In genomic region chr15:67038721-67039120, GRCh38 we compare ENCODE assay signal across 17 cellular contexts. TPM values are rescaled to one million over a fixed set of nuclear protein-coding genes. Genes with fewer than 3 reads are reported as not detected.
DNase-seq lines count a peak whose midpoint lies in the region; ATAC-seq and TF ChIP-seq lines count a peak whose summit lies in the region.
"Had no signal": no experiment of that assay in that cellular context is flagged by ENCODE, and none has a peak within 500 bp of the region (broad histone marks: within the 10 kb centered on the region; RNA-seq: fewer than 3 reads in every experiment).

No MANE protein-coding gene starts in this region.

- H3K27ac Mint-ChIP-seq in activated CD8-positive, alpha-beta memory T cell treated with anti-CD3 and anti-CD28 coated beads, Interleukin-2, amount 10 ng/mL, durations not matched to agents 7 days and 5 days: peak overlapping the region; percentile 57
- peak overlapping the region; percentile 68 for H3K27ac Mint-ChIP-seq in Calu3 (ENCODE audit: unreplicated experiment)
- H3K27ac Mint-ChIP-seq in effector memory CD8-positive, alpha-beta T cell: peak overlapping the region in 1 of 2 donors; percentile 4

- no peaks in the 10 kb centered on the region for H3K9me3 Mint-ChIP-seq in activated CD8-positive, alpha-beta memory T cell treated with anti-CD3 and anti-CD28 coated beads, Interleukin-2, amount 10 ng/mL, durations not matched to agents 7 days and 5 days (ENCODE audit: low read depth)
- no peaks in the 10 kb centered on the region for H3K9me3 Mint-ChIP-seq in Calu3 (ENCODE audit: low read depth, unreplicated experiment)
- H3K9me3 Mint-ChIP-seq in effector memory CD8-positive, alpha-beta T cell: no peaks in the 10 kb centered on the region

- no peaks in the 10 kb centered on the region for H3K36me3 ChIP-seq in neuron (ENCODE audit: insufficient read depth, low read length)
- H3K36me3 ChIP-seq: spleen had no signal

- H3K27me3 ChIP-seq in neuron (ENCODE audit: insufficient read depth, low read length): no peaks in the 10 kb centered on the region
- H3K27me3 ChIP-seq: body of pancreas had no signal

- no peak for TF ChIP-seq POLR2A in GM18505 (IDR thresholded peaks at IDR 0.05; ENCODE audit: borderline replicate concordance, extremely low read depth, insufficient read depth, insufficient read length)

- CTCF ChIA-PET in activated CD8-positive, alpha-beta memory T cell treated with anti-CD3 and anti-CD28 coated beads, Interleukin-2, amount 10 ng/mL, durations not matched to agents 7 days and 5 days (lab: Charles Lee): interaction anchor here (1.0 to 1.3 kb wide), 4 partner anchors 13 to 79 kb away, joined by 3 to 4 read pairs (median 3); no protein-coding TSS in a partner anchor
- CTCF ChIA-PET in Calu3 (lab: Charles Lee): interaction anchor here (1.2 kb wide), 1 partner anchor 14 kb away, joined by 3 read pairs; no protein-coding TSS in a partner anchor

- no peak overlapping the region for H3K4me3 Mint-ChIP-seq in activated CD8-positive, alpha-beta memory T cell treated with anti-CD3 and anti-CD28 coated beads, Interleukin-2, amount 10 ng/mL, durations not matched to agents 7 days and 5 days
- H3K4me3 Mint-ChIP-seq in Calu3 (ENCODE audit: low read depth, unreplicated experiment): no peak overlapping the region
- peak overlapping the region in 1 of 2 donors; percentile 62 for H3K4me3 Mint-ChIP-seq in effector memory CD8-positive, alpha-beta T cell

- no peak for TF ChIP-seq CTCF in Calu3 (IDR thresholded peaks at IDR 0.05; ENCODE audit: unreplicated experiment)

- peaks cover 26% of the 10 kb centered on the region for H3K27me3 Mint-ChIP-seq in activated CD8-positive, alpha-beta memory T cell treated with anti-CD3 and anti-CD28 coated beads, Interleukin-2, amount 10 ng/mL, durations not matched to agents 7 days and 5 days
- no peaks in the 10 kb centered on the region for H3K27me3 Mint-ChIP-seq in Calu3 (ENCODE audit: unreplicated experiment)
- no peaks in the 10 kb centered on the region for H3K27me3 Mint-ChIP-seq in effector memory CD8-positive, alpha-beta T cell

- H2AFZ ChIP-seq in neuron (ENCODE audit: low read depth, low read length): peak overlapping the region; percentile 39

- intact Hi-C loops in Calu3 (cut with micrococcal nuclease; ENCODE audit: unreplicated experiment) (no loop called here), posterior vena cava (cut with DNase I) (no loop called here)

- no peaks in the 10 kb centered on the region for H3K36me3 Mint-ChIP-seq in activated CD8-positive, alpha-beta memory T cell treated with anti-CD3 and anti-CD28 coated beads, Interleukin-2, amount 10 ng/mL, durations not matched to agents 7 days and 5 days
- H3K36me3 Mint-ChIP-seq in Calu3 (ENCODE audit: insufficient read depth, unreplicated experiment): peaks cover 4% of the 10 kb centered on the region
- no peaks in the 10 kb centered on the region for H3K36me3 Mint-ChIP-seq in effector memory CD8-positive, alpha-beta T cell (ENCODE audit: insufficient read depth)

- ATAC-seq in activated CD8-positive, alpha-beta memory T cell treated with anti-CD3 and anti-CD28 coated beads, Interleukin-2, amount 10 ng/mL, durations not matched to agents 7 days and 5 days: no peak
- ATAC-seq in effector memory CD8-positive, alpha-beta T cell (replicated peaks): peak; percentile 25
- ATAC-seq in GM18505 (IDR thresholded peaks at IDR 0.05; ENCODE audit: unreplicated experiment): no peak
- ATAC-seq: body of pancreas had no signal

- peaks cover 47% of the 10 kb centered on the region for H3K4me1 Mint-ChIP-seq in activated CD8-positive, alpha-beta memory T cell treated with anti-CD3 and anti-CD28 coated beads, Interleukin-2, amount 10 ng/mL, durations not matched to agents 7 days and 5 days
- H3K4me1 Mint-ChIP-seq in Calu3 (ENCODE audit: low read depth, unreplicated experiment): peaks cover 19% of the 10 kb centered on the region
- H3K4me1 Mint-ChIP-seq in effector memory CD8-positive, alpha-beta T cell (ENCODE audit: low read depth in 2 of 2): peaks cover 24 to 29% of the 10 kb centered on the region in 2 donors

- no peaks in the 10 kb centered on the region for H3K9me3 ChIP-seq in neuron (ENCODE audit: low read length)
- H3K9me3 ChIP-seq: body of pancreas, spleen had no signal

- peaks cover 40% of the 10 kb centered on the region for H3K4me1 ChIP-seq in neuron (ENCODE audit: insufficient read depth, low read length)

- DNase-seq in activated CD8-positive, alpha-beta memory T cell treated with anti-CD3 and anti-CD28 coated beads, Interleukin-2, amount 10 ng/mL, durations not matched to agents 7 days and 5 days: no peak
- DNase-seq in activated CD8-positive, alpha-beta memory T cell treated with anti-CD3 and anti-CD28 coated beads for 24 hours: no peak
- no peak for DNase-seq in Calu3
- no peak for DNase-seq in effector memory CD8-positive, alpha-beta T cell
- DNase-seq in posterior vena cava (ENCODE audit: low spot score): no peak
- DNase-seq in NCI-H2171 (lab: John Stamatoyannopoulos, UW): no peak
- DNase-seq: ACHN; activated CD8-positive, alpha-beta memory T cell treated with anti-CD3 and anti-CD28 coated beads, Interleukin-2, amount 50 U/mL, for 4 hours; activated naive CD4-positive, alpha-beta T cell; body of pancreas; NCI-H748 treated with DMSO at 0.1 percent for 48 hours; SHP77; spleen; substantia nigra had no signal

- BruUV-seq in Calu3 (replicated peaks; lab: Mats Ljungman, UMichigan): no TSS peak

- H3K4me3 ChIP-seq in neuron (ENCODE audit: low read length): no peak overlapping the region
- H3K4me3 ChIP-seq: body of pancreas, lung, spleen had no signal

RNA-seq across cellular contexts. Expression of gene SMAD3, which starts 26.7 kb away (rescaled TPM):
- 10 to 100 TPM; 87.1 to 88.0 TPM for total RNA-seq in activated CD8-positive, alpha-beta memory T cell treated with anti-CD3 and anti-CD28 coated beads, Interleukin-2, amount 10 ng/mL, durations not matched to agents 7 days and 5 days
- total RNA-seq in Calu3 (2022) (121 and 147 TPM in 2 replicates), posterior vena cava (10 to 100 TPM; 56.3 to 62.7 TPM)
